Comparison of ENCODE assay signal across 1 cellular context in genomic region chr6:139748353-139749146, GRCh38.
TF ChIP-seq lines count a peak whose summit lies in the region.

No MANE protein-coding gene starts in this region.

TF ChIP-seq in IMR-90, 13 proteins besides CTCF, POLR2A, EP300 and RAD21 (continued from another document):
- TF ChIP-seq, protein P1, sequence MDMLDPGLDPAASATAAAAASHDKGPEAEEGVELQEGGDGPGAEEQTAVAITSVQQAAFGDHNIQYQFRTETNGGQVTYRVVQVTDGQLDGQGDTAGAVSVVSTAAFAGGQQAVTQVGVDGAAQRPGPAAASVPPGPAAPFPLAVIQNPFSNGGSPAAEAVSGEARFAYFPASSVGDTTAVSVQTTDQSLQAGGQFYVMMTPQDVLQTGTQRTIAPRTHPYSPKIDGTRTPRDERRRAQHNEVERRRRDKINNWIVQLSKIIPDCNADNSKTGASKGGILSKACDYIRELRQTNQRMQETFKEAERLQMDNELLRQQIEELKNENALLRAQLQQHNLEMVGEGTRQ (IDR thresholded peaks at IDR 0.05; ENCODE audit: low read depth, low read length): no peak
- TF ChIP-seq BHLHE40 (IDR thresholded peaks at IDR 0.05; ENCODE audit: low read depth, low read length): peak; percentile 72; the same call in 1 of the 2 replicates
- TF ChIP-seq FOS (IDR thresholded peaks at IDR 0.05; ENCODE audit: low read depth, low read length): no peak
- TF ChIP-seq RCOR1 (IDR thresholded peaks at IDR 0.05; ENCODE audit: insufficient replicate concordance, low read length): no peak
- TF ChIP-seq CEBPB (IDR thresholded peaks at IDR 0.05; ENCODE audit: low read depth, low read length): peak; percentile 86
- TF ChIP-seq MXI1 (IDR thresholded peaks at IDR 0.05; ENCODE audit: borderline replicate concordance, low read depth, low read length): no peak
- TF ChIP-seq RFX5 (IDR thresholded peaks at IDR 0.05; ENCODE audit: low read depth, low read length): no peak
- no peak for TF ChIP-seq SMC3 (IDR thresholded peaks at IDR 0.05; ENCODE audit: low read depth, low read length)
- no peak for TF ChIP-seq ELK1 (IDR thresholded peaks at IDR 0.05; ENCODE audit: borderline replicate concordance, low read depth, low read length)
- no peak for TF ChIP-seq MAZ (IDR thresholded peaks at IDR 0.05; ENCODE audit: borderline replicate concordance, low read depth, low read length)
- peak; percentile 61; the same call in 1 of the 2 replicates for TF ChIP-seq MAFK (IDR thresholded peaks at IDR 0.05; ENCODE audit: low read depth, low read length)
- no peak for TF ChIP-seq NFE2L2 (IDR thresholded peaks at IDR 0.05; ENCODE audit: low read depth, low read length)
